In genomic region chr1:244451951-244452795, GRCh38 we compare ENCODE assay signal across 8 cellular contexts. TPM values are rescaled to one million over a fixed set of nuclear protein-coding genes. Genes with fewer than 3 reads are reported as not detected.
DNase-seq lines count a peak whose midpoint lies in the region; ATAC-seq and TF ChIP-seq lines count a peak whose summit lies in the region.

No MANE protein-coding gene starts in this region.

- H3K4me2 ChIP-seq in osteoblast (ENCODE audit: insufficient read depth, low read length), result peak overlapping the region; percentile 78

- TF ChIP-seq CTCF in GM12865 (IDR thresholded peaks at IDR 0.05; ENCODE audit: insufficient read depth, low read depth, low read length, missing control alignments) (peak; percentile 35), glutamatergic neuron (IDR thresholded peaks at IDR 0.05; ENCODE audit: partially characterized antibody, unreplicated experiment) (no peak), osteoblast (IDR thresholded peaks at IDR 0.05; ENCODE audit: extremely low read depth, low read depth, low read length) (peak; percentile 56), thoracic aorta (IDR thresholded peaks at IDR 0.05) (peak; percentile 54)

- H3K4me3 ChIP-seq in GM12865 (ENCODE audit: low read depth, low read length) (peak overlapping the region; percentile 91), osteoblast (ENCODE audit: insufficient read depth, low read length) (peak overlapping the region; percentile 94), thoracic aorta (peak overlapping the region; percentile 96)

- peak overlapping the region; percentile 93 for H3K4me3 Mint-ChIP-seq in activated naive CD8-positive, alpha-beta T cell treated with anti-CD3 and anti-CD28 coated beads for 36 hours
- peak overlapping the region; percentile 86 for H3K4me3 Mint-ChIP-seq in glutamatergic neuron (ENCODE audit: unreplicated experiment)

- peak overlapping the region; percentile 86 for H3K27ac Mint-ChIP-seq in activated naive CD8-positive, alpha-beta T cell treated with anti-CD3 and anti-CD28 coated beads for 36 hours
- peak overlapping the region; percentile 93 for H3K27ac Mint-ChIP-seq in glutamatergic neuron (ENCODE audit: unreplicated experiment)

- peak overlapping the region; percentile 87 for H2AFZ ChIP-seq in osteoblast (ENCODE audit: low read length)

- peaks cover 33% of the 10 kb centered on the region for H3K36me3 Mint-ChIP-seq in activated naive CD8-positive, alpha-beta T cell treated with anti-CD3 and anti-CD28 coated beads for 36 hours
- H3K36me3 Mint-ChIP-seq in glutamatergic neuron (ENCODE audit: unreplicated experiment), result peaks cover 4% of the 10 kb centered on the region

- peaks cover 36% of the 10 kb centered on the region for H3K4me1 Mint-ChIP-seq in activated naive CD8-positive, alpha-beta T cell treated with anti-CD3 and anti-CD28 coated beads for 36 hours
- H3K4me1 Mint-ChIP-seq in glutamatergic neuron (ENCODE audit: low read depth, unreplicated experiment), result peaks cover 14% of the 10 kb centered on the region

- H3K27me3 ChIP-seq in osteoblast (ENCODE audit: insufficient read depth, low read length), result no peaks in the 10 kb centered on the region
- H3K27me3 ChIP-seq in thoracic aorta (replicated peaks; ENCODE audit: insufficient read depth), result no peaks in the 10 kb centered on the region

- DNase-seq in GM12865 (ENCODE audit: low read depth) (peak; percentile 100), NCI-H1105 (lab: John Stamatoyannopoulos, UW) (peak; percentile 95), SKM-1 (lab: John Stamatoyannopoulos, UW; ENCODE audit: unreplicated experiment) (peak; percentile 100), glutamatergic neuron (peak; percentile 99), osteoblast (ENCODE audit: insufficient read length, low spot score, missing footprints) (peak; percentile 96), thoracic aorta (ENCODE audit: low spot score) (peak; percentile 98)
- peak; percentile 99 for DNase-seq in activated naive CD8-positive, alpha-beta T cell treated with anti-CD3 and anti-CD28 coated beads for 36 hours

- ATAC-seq in HG02678 (IDR thresholded peaks at IDR 0.05; ENCODE audit: unreplicated experiment) (peak; percentile 95), thoracic aorta (ENCODE audit: insufficient number of reproducible peaks, low FRiP score, low read depth) (peak; percentile 93)

- H3K27ac ChIP-seq in osteoblast (ENCODE audit: low read depth, low read length) (peak overlapping the region; percentile 9), thoracic aorta (peak overlapping the region; percentile 94 to 97)

- no peaks in the 10 kb centered on the region for H3K27me3 Mint-ChIP-seq in activated naive CD8-positive, alpha-beta T cell treated with anti-CD3 and anti-CD28 coated beads for 36 hours
- H3K27me3 Mint-ChIP-seq in glutamatergic neuron (ENCODE audit: unreplicated experiment), result peaks cover 10% of the 10 kb centered on the region

- peaks cover 42% of the 10 kb centered on the region for H3K79me2 ChIP-seq in osteoblast (ENCODE audit: insufficient read depth, low read length)

- no peaks in the 10 kb centered on the region for H3K9me3 Mint-ChIP-seq in activated naive CD8-positive, alpha-beta T cell treated with anti-CD3 and anti-CD28 coated beads for 36 hours
- H3K9me3 Mint-ChIP-seq in glutamatergic neuron (ENCODE audit: unreplicated experiment), result peaks cover 4% of the 10 kb centered on the region

- H3K4me1 ChIP-seq in osteoblast (ENCODE audit: insufficient read depth, low read length) (peaks cover 30% of the 10 kb centered on the region), thoracic aorta (ENCODE audit: control insufficient read depth in 1 of 2, low read depth in 2 of 2) (peaks cover 15 to 40% of the 10 kb centered on the region in 2 donors)

- H4K20me1 ChIP-seq in osteoblast (ENCODE audit: insufficient read depth, low read length), result no peaks in the 10 kb centered on the region

- H3K9me3 ChIP-seq in osteoblast (ENCODE audit: low read depth, low read length), result no peaks in the 10 kb centered on the region
- H3K9me3 ChIP-seq in thoracic aorta, result no peaks in the 10 kb centered on the region

- H3K36me3 ChIP-seq in osteoblast (ENCODE audit: insufficient read depth, low read length) (peaks cover 9% of the 10 kb centered on the region), thoracic aorta (no peaks in the 10 kb centered on the region)

RNA-seq across cellular contexts. Expression of gene ADSS2, which starts 0.5 kb away (rescaled TPM):
- total RNA-seq in activated naive CD8-positive, alpha-beta T cell treated with anti-CD3 and anti-CD28 coated beads for 36 hours, result 10 to 100 TPM; 66.1 to 67.8 TPM
- total RNA-seq in glutamatergic neuron (ENCODE audit: unreplicated experiment) (31.9 TPM), osteoblast (52.8 and 56.6 TPM in 2 replicates), thoracic aorta (10 to 100 TPM; 51.7 to 53.2 TPM)

RNA-seq across cellular contexts. Expression of gene CATSPERE, which starts 8.9 kb away (rescaled TPM):
- total RNA-seq in activated naive CD8-positive, alpha-beta T cell treated with anti-CD3 and anti-CD28 coated beads for 36 hours, result under 1 TPM; 0.38 to 0.45 TPM
- total RNA-seq in glutamatergic neuron (ENCODE audit: unreplicated experiment) (0.59 TPM), osteoblast (1.4 and 1.8 TPM in 2 replicates), thoracic aorta (1 to 10 TPM in 1 of 2 donors, under 1 TPM in 1; 0.14 to 1.3 TPM)

Comparison
In these comparisons a context has a peak if more than half of its experiments do, and no peak if none do; other contexts are left out.
1. Peak in every context shown above with its lines: DNase-seq, ATAC-seq, H3K4me3 ChIP-seq and H3K27ac ChIP-seq.